In the genomic region with DNA sequence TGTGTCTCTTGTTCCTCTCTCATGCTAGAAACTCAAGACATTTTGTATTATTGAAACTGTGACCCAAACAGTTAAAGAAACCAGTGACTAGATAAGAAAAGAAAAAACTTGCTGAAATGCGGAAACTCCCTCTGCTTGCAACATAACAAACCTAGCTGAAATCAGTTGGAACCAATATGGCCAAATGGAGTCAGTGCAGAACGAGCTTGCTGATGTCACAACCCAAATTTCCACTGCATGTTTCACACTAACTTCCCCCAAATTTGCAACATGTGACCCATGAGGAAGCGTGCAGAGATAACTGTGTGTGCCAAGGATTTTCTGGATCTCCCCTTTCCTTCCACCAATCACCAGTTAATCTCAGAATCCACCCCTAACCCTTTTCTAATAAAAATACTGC, we compare ENCODE assay signal across 1 cellular context.
TF ChIP-seq lines count a peak whose summit lies in the region.

No MANE protein-coding gene starts in this region.

TF ChIP-seq in GM12878, 131 proteins besides CTCF, POLR2A, EP300 and RAD21 (continued from another document):
- TF ChIP-seq, protein P1, sequence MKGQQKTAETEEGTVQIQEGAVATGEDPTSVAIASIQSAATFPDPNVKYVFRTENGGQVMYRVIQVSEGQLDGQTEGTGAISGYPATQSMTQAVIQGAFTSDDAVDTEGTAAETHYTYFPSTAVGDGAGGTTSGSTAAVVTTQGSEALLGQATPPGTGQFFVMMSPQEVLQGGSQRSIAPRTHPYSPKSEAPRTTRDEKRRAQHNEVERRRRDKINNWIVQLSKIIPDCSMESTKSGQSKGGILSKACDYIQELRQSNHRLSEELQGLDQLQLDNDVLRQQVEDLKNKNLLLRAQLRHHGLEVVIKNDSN (IDR thresholded peaks at IDR 0.05; ENCODE audit: borderline replicate concordance, extremely low read length, insufficient read depth, low read depth, low read length) = peak; percentile 13
- TF ChIP-seq CREB1 (IDR thresholded peaks at IDR 0.05; ENCODE audit: low read depth) (peak; percentile 57), NFYA (IDR thresholded peaks at IDR 0.05; ENCODE audit: borderline replicate concordance, low read depth, low read length) (no peak), RB1 (IDR thresholded peaks at IDR 0.05; ENCODE audit: borderline replicate concordance) (no peak), MTA2 (IDR thresholded peaks at IDR 0.05; ENCODE audit: low read depth) (no peak), MTA3 (IDR thresholded peaks at IDR 0.05; ENCODE audit: borderline replicate concordance, low read length) (no peak)
- TF ChIP-seq, protein P2, sequence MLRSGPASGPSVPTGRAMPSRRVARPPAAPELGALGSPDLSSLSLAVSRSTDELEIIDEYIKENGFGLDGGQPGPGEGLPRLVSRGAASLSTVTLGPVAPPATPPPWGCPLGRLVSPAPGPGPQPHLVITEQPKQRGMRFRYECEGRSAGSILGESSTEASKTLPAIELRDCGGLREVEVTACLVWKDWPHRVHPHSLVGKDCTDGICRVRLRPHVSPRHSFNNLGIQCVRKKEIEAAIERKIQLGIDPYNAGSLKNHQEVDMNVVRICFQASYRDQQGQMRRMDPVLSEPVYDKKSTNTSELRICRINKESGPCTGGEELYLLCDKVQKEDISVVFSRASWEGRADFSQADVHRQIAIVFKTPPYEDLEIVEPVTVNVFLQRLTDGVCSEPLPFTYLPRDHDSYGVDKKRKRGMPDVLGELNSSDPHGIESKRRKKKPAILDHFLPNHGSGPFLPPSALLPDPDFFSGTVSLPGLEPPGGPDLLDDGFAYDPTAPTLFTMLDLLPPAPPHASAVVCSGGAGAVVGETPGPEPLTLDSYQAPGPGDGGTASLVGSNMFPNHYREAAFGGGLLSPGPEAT (IDR thresholded peaks at IDR 0.05; ENCODE audit: low read depth) = peak; percentile 78; the same call in 1 of the 2 replicates
- TF ChIP-seq, protein P3, sequence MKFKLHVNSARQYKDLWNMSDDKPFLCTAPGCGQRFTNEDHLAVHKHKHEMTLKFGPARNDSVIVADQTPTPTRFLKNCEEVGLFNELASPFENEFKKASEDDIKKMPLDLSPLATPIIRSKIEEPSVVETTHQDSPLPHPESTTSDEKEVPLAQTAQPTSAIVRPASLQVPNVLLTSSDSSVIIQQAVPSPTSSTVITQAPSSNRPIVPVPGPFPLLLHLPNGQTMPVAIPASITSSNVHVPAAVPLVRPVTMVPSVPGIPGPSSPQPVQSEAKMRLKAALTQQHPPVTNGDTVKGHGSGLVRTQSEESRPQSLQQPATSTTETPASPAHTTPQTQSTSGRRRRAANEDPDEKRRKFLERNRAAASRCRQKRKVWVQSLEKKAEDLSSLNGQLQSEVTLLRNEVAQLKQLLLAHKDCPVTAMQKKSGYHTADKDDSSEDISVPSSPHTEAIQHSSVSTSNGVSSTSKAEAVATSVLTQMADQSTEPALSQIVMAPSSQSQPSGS (IDR thresholded peaks at IDR 0.05; ENCODE audit: low read length) = no peak
